Comparison of ENCODE assay signal across 1 cellular context in the genomic region with DNA sequence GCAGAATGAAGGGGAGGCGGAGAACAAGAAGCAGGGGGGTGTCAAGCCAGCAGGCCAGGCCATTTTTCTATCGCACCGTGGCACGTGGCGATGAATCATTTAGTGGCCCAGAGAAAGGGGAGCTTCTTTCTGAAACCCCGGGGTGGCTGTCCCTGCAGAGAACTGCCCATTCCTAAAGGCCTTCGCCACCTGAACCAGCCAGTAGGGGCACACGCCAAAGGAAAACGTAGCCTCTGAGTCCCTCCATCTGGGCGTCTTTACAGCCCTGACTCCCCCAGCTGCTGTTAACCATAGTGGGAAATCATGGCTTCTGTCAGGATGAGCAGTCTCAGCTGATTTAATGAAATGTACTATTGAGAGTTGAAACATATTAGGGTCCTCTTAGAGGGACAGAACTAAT.
TF ChIP-seq lines count a peak whose summit lies in the region.

No MANE protein-coding gene starts in this region.

TF ChIP-seq in HepG2, 621 proteins besides CTCF, POLR2A, EP300 and RAD21:
- TF ChIP-seq TP53 (CRISPR knock-in tag; conservative IDR thresholded peaks at IDR 0.05) (no peak), ZMAT5 (CRISPR knock-in tag; IDR thresholded peaks at IDR 0.05; ENCODE audit: borderline replicate concordance, low read depth) (no peak), FOXC1 (CRISPR knock-in tag; IDR thresholded peaks at IDR 0.05; ENCODE audit: borderline replicate concordance) (no peak), SNAI1 (CRISPR knock-in tag; IDR thresholded peaks at IDR 0.05; ENCODE audit: borderline replicate concordance) (no peak), ZSCAN29 (CRISPR knock-in tag; conservative IDR thresholded peaks at IDR 0.05) (no peak), HNF1B (CRISPR knock-in tag; IDR thresholded peaks at IDR 0.05) (no peak)
- TF ChIP-seq, protein P1, sequence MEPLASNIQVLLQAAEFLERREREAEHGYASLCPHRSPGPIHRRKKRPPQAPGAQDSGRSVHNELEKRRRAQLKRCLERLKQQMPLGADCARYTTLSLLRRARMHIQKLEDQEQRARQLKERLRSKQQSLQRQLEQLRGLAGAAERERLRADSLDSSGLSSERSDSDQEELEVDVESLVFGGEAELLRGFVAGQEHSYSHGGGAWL (CRISPR knock-in tag; IDR thresholded peaks at IDR 0.05) = no peak
